Comparison of ENCODE assay signal across 17 cellular contexts in the genomic region with DNA sequence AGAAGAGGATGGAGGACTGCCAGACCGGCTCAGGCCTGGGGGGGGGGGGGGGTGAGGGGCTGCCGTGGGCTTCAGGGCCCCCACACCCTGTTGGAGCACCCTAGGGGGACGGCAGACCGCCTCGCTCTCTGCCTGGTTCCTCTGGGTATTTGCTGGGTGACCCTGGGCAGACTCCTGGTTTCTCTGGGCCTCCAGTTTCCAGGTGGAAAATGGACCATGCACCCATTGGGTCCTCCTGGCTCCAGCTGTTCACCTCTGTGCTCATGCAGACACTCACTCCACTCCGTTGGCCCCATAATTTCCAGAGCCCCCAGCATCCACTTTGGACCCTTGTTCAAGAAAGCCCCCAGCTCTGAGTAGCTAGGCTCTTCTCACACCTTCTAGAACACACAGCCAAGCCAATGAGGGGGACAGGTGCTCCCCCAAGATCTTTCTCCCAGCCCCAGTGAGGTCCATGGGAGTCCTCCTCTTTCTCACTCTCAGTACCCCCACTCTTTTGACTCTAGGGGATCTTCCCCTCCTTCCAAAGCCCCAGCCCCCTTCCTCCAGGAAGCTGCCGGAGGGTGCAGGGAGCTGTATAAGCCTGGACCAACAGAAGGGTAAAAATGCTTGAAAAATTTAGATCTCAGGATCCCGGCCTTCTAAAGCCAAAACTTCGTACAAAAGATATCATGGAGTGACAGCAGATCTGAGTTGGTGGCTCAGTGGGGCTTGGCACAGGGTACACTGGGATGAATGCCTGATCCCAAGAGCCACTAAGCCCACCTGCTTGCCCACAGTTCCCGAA.
DNase-seq lines count a peak whose midpoint lies in the region.
"Had no signal": no experiment of that assay in that cellular context is flagged by ENCODE, and none has a peak within 500 bp of the region (broad histone marks: within the 10 kb centered on the region; RNA-seq: fewer than 3 reads in every experiment).

No MANE protein-coding gene starts in this region.

- no peak overlapping the region for H2BK120ac ChIP-seq in neuronal stem cell (ENCODE audit: low read depth, low read length)

- H4K20me1 ChIP-seq in BLaER1, result no peaks in the 10 kb centered on the region

- no peak overlapping the region for H4K8ac ChIP-seq in neuronal stem cell (ENCODE audit: low read depth, low read length)

- peak overlapping the region; percentile 84 for H2AFZ ChIP-seq in neuronal stem cell (ENCODE audit: low read length)

- no peak overlapping the region for H3K4ac ChIP-seq in neuronal stem cell (ENCODE audit: low read length)

- H3K4me3 ChIP-seq in BLaER1, result peak overlapping the region; percentile 49
- peak overlapping the region; percentile 50 for H3K4me3 ChIP-seq in HUES64 (ENCODE audit: low read length)
- H3K4me3 ChIP-seq in iPS-20b (ENCODE audit: low read length), result peak overlapping the region; percentile 67; the same call in 1 of the 2 replicates
- H3K4me3 ChIP-seq in neuronal stem cell (ENCODE audit: low read length in 2 of 2), result no peak overlapping the region
- H3K4me3 ChIP-seq: mucosa of descending colon, skin epidermis had no signal

- peaks cover 16% of the 10 kb centered on the region for H3K9me3 ChIP-seq in BLaER1
- H3K9me3 ChIP-seq in HUES64 (ENCODE audit: insufficient read depth, low read depth, low read length), result no peaks in the 10 kb centered on the region
- H3K9me3 ChIP-seq in iPS-20b (ENCODE audit: insufficient read depth, low read depth, low read length), result no peaks in the 10 kb centered on the region
- peaks cover 0 to under 1% of the 10 kb centered on the region in 2 donors for H3K9me3 ChIP-seq in neuronal stem cell (replicated peaks in 1 of 2; ENCODE audit: control insufficient read depth in 2 of 2, insufficient read depth in 1 of 2, low read depth in 1 of 2, low read length in 2 of 2)
- H3K9me3 ChIP-seq: mucosa of descending colon, tibial nerve had no signal

- no peaks in the 10 kb centered on the region for H3K79me1 ChIP-seq in neuronal stem cell (ENCODE audit: low read depth, low read length)

- peak overlapping the region; percentile 78 for H2BK5ac ChIP-seq in neuronal stem cell (ENCODE audit: low read length)

- peak overlapping the region; percentile 9 for H2BK15ac ChIP-seq in neuronal stem cell (ENCODE audit: low read length)

- 80% methylated on average over 10 of the region's 10 CpGs for WGBS in HUES64
- WGBS in neuronal stem cell (ENCODE audit: extremely low coverage in 2 of 2, insufficient read length in 2 of 2, insufficient replicate concordance in 1 of 2), 2 donors, result no CpG with 5 or more reads among the region's 10 CpGs

- peak overlapping the region; percentile 98 for H3K4me2 ChIP-seq in BLaER1
- H3K4me2 ChIP-seq in neuronal stem cell (ENCODE audit: insufficient read depth, low read length, poor library complexity, severe bottlenecking), result no peak overlapping the region

- H3K14ac ChIP-seq in neuronal stem cell (ENCODE audit: low read length), result peak overlapping the region; percentile 25

- H3K27ac ChIP-seq in BLaER1 (peak overlapping the region; percentile 74), HUES64 (ENCODE audit: low read depth, low read length) (no peak overlapping the region), iPS-20b (ENCODE audit: low read length) (no peak overlapping the region), neuronal stem cell (replicated peaks; ENCODE audit: low read length) (no peak overlapping the region)
- H3K27ac ChIP-seq: skin epidermis, tibial nerve had no signal

- H3K27me3 ChIP-seq in BLaER1, result no peaks in the 10 kb centered on the region
- H3K27me3 ChIP-seq in HUES64 (ENCODE audit: insufficient read depth, low read length), result peaks cover 29% of the 10 kb centered on the region
- peaks cover 46% of the 10 kb centered on the region for H3K27me3 ChIP-seq in iPS-20b (ENCODE audit: insufficient read depth, low read length)
- peaks cover 0 to 33% (median 31%) of the 10 kb centered on the region in 3 experiments for H3K27me3 ChIP-seq in neuronal stem cell (ENCODE audit: control insufficient read depth in 3 of 3, insufficient read depth in 3 of 3, low read depth in 1 of 3, low read length in 3 of 3)

- H3K18ac ChIP-seq in neuronal stem cell (ENCODE audit: low read length), result peak overlapping the region; percentile 38

- H3K9ac ChIP-seq in BLaER1 (peak overlapping the region; percentile 54), HUES64 (ENCODE audit: low read depth, low read length) (no peak overlapping the region), iPS-20b (ENCODE audit: low read depth, low read length) (no peak overlapping the region), neuronal stem cell (ENCODE audit: low read depth, low read length, poor library complexity) (no peak overlapping the region)

- H3K23ac ChIP-seq in neuronal stem cell (ENCODE audit: low read depth, low read length, poor library complexity), result peak overlapping the region; percentile 91

- DNase-seq in neuronal stem cell (ENCODE audit: low spot score) (no peak), dedifferentiated amniotic fluid mesenchymal stem cell (ENCODE audit: extremely low spot score) (no peak), NOMO-1 (lab: John Stamatoyannopoulos, UW; ENCODE audit: unreplicated experiment in 2 of 2) (no peak)
- DNase-seq in stimulated activated CD4-positive, alpha-beta T cell treated with anti-CD3 and anti-CD28 coated beads, Interleukin-12 subunit alpha, Interleukin-12 subunit beta, amount 100 ng/mL, for 4 hours, result no peak
- no peak for DNase-seq in stimulated activated CD4-positive, alpha-beta T cell treated with anti-CD3 and anti-CD28 coated beads, Interleukin-2, amount 100 ng/mL, for 48 hours
- DNase-seq: activated T-cell treated with anti-CD3 and anti-CD28 coated beads, Interleukin-2, amount 50 U/mL, for 1 hour; KG1; left colon; mucosa of descending colon; MV-4-11; NCI-H2029 treated with DMSO at 0.1 percent for 48 hours; T-helper 1 cell had no signal

- H3K36me3 ChIP-seq in BLaER1 (no peaks in the 10 kb centered on the region), HUES64 (ENCODE audit: insufficient read depth, low read length) (no peaks in the 10 kb centered on the region), iPS-20b (ENCODE audit: insufficient read depth, low read depth, low read length) (no peaks in the 10 kb centered on the region), neuronal stem cell (replicated peaks in 1 of 2; ENCODE audit: control insufficient read depth in 2 of 2, insufficient read depth in 2 of 2, low read length in 2 of 2) (no peaks in the 10 kb centered on the region)
- H3K36me3 ChIP-seq: tibial nerve had no signal

- H2AK5ac ChIP-seq in neuronal stem cell (ENCODE audit: low read depth, low read length), result peak overlapping the region; percentile 92

- no peak overlapping the region for H4K91ac ChIP-seq in neuronal stem cell (ENCODE audit: low read depth, low read length, poor library complexity)

- H3K4me1 ChIP-seq in BLaER1 (peaks cover 63% of the 10 kb centered on the region), HUES64 (ENCODE audit: insufficient read depth, low read length) (peaks cover 12% of the 10 kb centered on the region), iPS-20b (ENCODE audit: insufficient read depth, low read length) (peaks cover 9% of the 10 kb centered on the region; the same call in 1 of the 2 replicates), neuronal stem cell (ENCODE audit: control insufficient read depth in 2 of 2, insufficient read depth in 1 of 2, low read depth in 1 of 2, low read length in 2 of 2) (peaks cover 8 to 16% of the 10 kb centered on the region in 2 donors)

- H2BK12ac ChIP-seq in neuronal stem cell (ENCODE audit: low read length), result no peak overlapping the region

Comparison
In these comparisons a context has a peak if more than half of its experiments do, and no peak if none do; other contexts are left out.
1. H3K4me3 ChIP-seq: peak in BLaER1 (single experiment), HUES64 (single experiment) and iPS-20b (single experiment); none in neuronal stem cell (0 of 2).